Comparison of ENCODE assay signal across 11 cellular contexts in the genomic region with DNA sequence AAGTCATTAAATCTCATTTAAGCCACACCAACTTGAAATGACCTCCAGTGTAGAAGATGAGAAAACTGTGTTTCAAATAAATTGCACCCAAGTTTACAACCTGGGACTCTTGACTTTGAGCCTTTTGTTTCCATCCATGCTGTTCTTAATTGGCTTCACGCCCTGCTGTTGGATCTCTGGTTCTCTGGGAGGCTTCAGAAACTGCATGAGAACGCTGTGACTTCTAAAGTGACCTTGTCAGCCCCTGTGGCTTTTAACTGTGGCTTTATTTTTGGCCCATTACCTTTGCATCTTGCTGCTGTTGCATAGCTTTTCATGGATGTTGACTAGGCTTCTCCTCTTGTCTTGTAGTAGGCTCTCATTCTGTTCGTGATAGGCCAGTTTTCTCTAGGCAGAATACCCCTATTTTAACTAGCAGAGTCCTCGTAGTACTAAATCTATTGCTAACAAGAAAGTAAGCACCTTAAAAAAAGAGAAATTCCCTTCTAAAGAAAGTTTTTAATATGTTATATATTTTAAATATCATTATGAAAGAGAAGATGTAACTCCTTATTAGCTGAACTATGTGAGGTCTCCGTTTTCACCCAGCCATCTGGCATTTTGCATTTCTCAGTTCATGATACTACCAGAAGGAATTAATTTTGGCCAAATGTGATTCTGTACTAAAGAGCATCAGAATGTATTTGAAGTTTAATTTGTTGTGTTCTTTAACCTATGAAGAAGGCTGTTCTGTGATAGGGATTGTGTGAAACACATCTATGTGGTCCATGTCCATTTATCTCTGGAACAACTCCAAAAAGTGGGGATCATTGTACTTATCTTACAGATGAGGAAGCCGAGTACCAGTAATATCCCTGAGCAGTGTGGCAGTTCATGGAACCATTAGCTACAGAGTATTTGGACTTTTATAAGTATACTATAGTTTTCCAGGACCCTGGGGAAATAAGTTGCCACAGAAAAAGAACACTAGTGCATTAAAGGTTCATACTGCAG. TPM values are rescaled to one million over a fixed set of nuclear protein-coding genes. Genes with fewer than 3 reads are reported as not detected.
DNase-seq lines count a peak whose midpoint lies in the region; ATAC-seq, FAIRE-seq and TF ChIP-seq lines count a peak whose summit lies in the region.
"Had no signal": no experiment of that assay in that cellular context is flagged by ENCODE, and none has a peak within 500 bp of the region (broad histone marks: within the 10 kb centered on the region; RNA-seq: fewer than 3 reads in every experiment).

No MANE protein-coding gene starts in this region.

- H3K36me3 Mint-ChIP-seq in IgD-negative memory B cell (peaks cover 9% of the 10 kb centered on the region), memory B cell (peaks cover 28% of the 10 kb centered on the region)

- H3K9me3 Mint-ChIP-seq in IgD-negative memory B cell (no peaks in the 10 kb centered on the region), memory B cell (no peaks in the 10 kb centered on the region)

- H3K4me3 Mint-ChIP-seq in IgD-negative memory B cell (peak overlapping the region in 3 of 4 donors; percentile 11 to 45 (median 15)), memory B cell (peak overlapping the region; percentile 41)

- TF ChIP-seq POLR2A in H54 (IDR thresholded peaks at IDR 0.05; ENCODE audit: low read depth, low read length) = no peak

- H3K27me3 Mint-ChIP-seq in IgD-negative memory B cell (no peaks in the 10 kb centered on the region), memory B cell (no peaks in the 10 kb centered on the region)

- intact Hi-C loops in head of caudate nucleus (cut with DNase I) = no loop called here

- H3K4me1 Mint-ChIP-seq in IgD-negative memory B cell (peaks cover 59 to 78% (median 75%) of the 10 kb centered on the region in 3 donors), memory B cell (peaks cover 64% of the 10 kb centered on the region)

- H3K27ac Mint-ChIP-seq in IgD-negative memory B cell (peak overlapping the region; percentile 14 to 90 (median 83)), memory B cell (peak overlapping the region; percentile 48)

- DNase-seq in memory B cell (ENCODE audit: low spot score in 2 of 2) = no peak
- no peak for DNase-seq in head of caudate nucleus
- no peak for DNase-seq in H54 (ENCODE audit: insufficient read length, low spot score)
- no peak for DNase-seq in NCI-H2107 treated with DMSO at 0.1 percent for 48 hours (lab: John Stamatoyannopoulos, UW; ENCODE audit: unreplicated experiment)
- no peak for DNase-seq in NCI-H1694 treated with DMSO at 0.1 percent for 48 hours (lab: John Stamatoyannopoulos, UW)
- DNase-seq: anterior cingulate cortex, NCI-H2029 had no signal

- ATAC-seq in GM18508 (IDR thresholded peaks at IDR 0.05; ENCODE audit: insufficient read depth, unreplicated experiment) (peak; percentile 40), GM21423 (IDR thresholded peaks at IDR 0.05; ENCODE audit: unreplicated experiment) (peak; percentile 33), memory B cell (ENCODE audit: low read depth) (peak; percentile 31)

- no peak for FAIRE-seq in H54 (lab: Jason Lieb, UNC)
- FAIRE-seq: G401.6 had no signal

RNA-seq across cellular contexts. Expression of a gene that starts 29.6 kb away (rescaled TPM):
- 285 TPM for polyA plus RNA-seq in IgD-negative memory B cell
